Comparison of ENCODE assay signal across 1 cellular context in the genomic region with DNA sequence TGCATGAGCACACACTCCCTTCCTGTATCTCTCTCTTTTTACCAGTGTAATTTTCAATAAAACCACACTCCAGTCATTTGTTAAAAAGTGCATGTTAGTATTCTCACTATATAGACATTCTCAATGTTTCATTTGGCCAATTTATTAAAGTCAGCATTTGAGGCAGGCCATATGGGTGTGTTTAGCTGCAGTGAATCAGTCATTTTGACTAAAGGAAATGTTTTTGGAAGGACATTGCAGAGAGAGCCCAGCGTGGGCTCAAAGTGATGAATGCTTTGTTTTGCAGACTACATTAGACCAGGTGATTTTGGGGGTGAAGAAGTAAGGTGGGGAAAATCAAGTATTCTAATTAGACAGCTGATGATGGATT.
TF ChIP-seq lines count a peak whose summit lies in the region.

No MANE protein-coding gene starts in this region.

TF ChIP-seq in HepG2, 621 proteins besides CTCF, POLR2A, EP300 and RAD21 (continued from another document):
- TF ChIP-seq ZNF567 (CRISPR knock-in tag; IDR thresholded peaks at IDR 0.05; ENCODE audit: borderline replicate concordance), result no peak
